12 cellular contexts compared by ENCODE assay signal in the genomic region with DNA sequence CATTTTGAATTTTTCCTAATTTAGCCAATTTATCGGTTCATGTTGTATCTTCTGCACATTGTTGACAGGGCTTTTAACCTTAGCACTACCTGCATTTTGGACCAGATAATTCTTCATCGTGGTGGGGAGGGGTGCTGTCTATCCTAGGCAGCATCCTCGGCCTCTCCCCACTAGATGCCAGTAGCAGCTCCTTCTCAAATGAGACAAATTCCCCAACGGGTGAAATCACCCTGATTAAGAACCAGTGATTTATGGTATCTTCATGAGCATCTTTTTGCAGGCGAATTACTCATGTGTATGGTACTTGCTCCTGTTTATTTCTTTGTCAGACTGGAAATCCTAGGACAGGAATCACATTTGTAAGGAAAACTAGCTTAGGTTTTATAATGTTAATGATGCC.
DNase-seq lines count a peak whose midpoint lies in the region; ATAC-seq and TF ChIP-seq lines count a peak whose summit lies in the region.
"Had no signal": no experiment of that assay in that cellular context is flagged by ENCODE, and none has a peak within 500 bp of the region (broad histone marks: within the 10 kb centered on the region; RNA-seq: fewer than 3 reads in every experiment).

No MANE protein-coding gene starts in this region.

- DNase-seq in mammary epithelial cell, result peak; percentile 16
- DNase-seq in MCF 10A (ENCODE audit: unreplicated experiment), result no peak
- DNase-seq in WTC11 (ENCODE audit: low spot score), result no peak
- peak; percentile 2 for DNase-seq in fibroblast of the aortic adventitia (ENCODE audit: low read depth)
- DNase-seq in uterus, result no peak
- DNase-seq in stimulated activated CD4-positive, alpha-beta T cell treated with anti-CD3 and anti-CD28 coated beads, Interleukin-2, amount 100 ng/mL, for 48 hours, result no peak
- DNase-seq in activated CD8-positive, alpha-beta memory T cell treated with anti-CD3 and anti-CD28 coated beads, Interleukin-2, amount 50 U/mL, for 48 hours, result no peak
- no peak for DNase-seq in lower lobe of right lung
- DNase-seq: activated naive CD4-positive, alpha-beta T cell treated with anti-CD3 and anti-CD28 coated beads, Interleukin-2, amount 10 ng/mL, durations not matched to agents 7 days and 5 days; DMS53; NCI-H2029; SJCRH30 had no signal

- intact Hi-C loops in mammary epithelial cell (cut with micrococcal nuclease) (no loop called here), MCF 10A (cut with micrococcal nuclease) (loop anchor here (10.0 kb wide), 1 partner anchor 130 kb away; no protein-coding TSS in a partner anchor), uterus (cut with DNase I; ENCODE audit: low total_unique reads) (no loop called here), lower lobe of right lung (cut with DNase I) (no loop called here)

- H3K9me3 Mint-ChIP-seq in MCF 10A (ENCODE audit: unreplicated experiment), result no peaks in the 10 kb centered on the region
- no peaks in the 10 kb centered on the region for H3K9me3 Mint-ChIP-seq in WTC11
- H3K9me3 Mint-ChIP-seq: activated naive CD4-positive, alpha-beta T cell treated with anti-CD3 and anti-CD28 coated beads, Interleukin-2, amount 10 ng/mL, durations not matched to agents 7 days and 5 days had no signal

- no TSS peak for BruUV-seq in mammary epithelial cell (replicated peaks; lab: Mats Ljungman, UMichigan)
- BruUV-seq in MCF 10A (replicated peaks; lab: Mats Ljungman, UMichigan), result no TSS peak

- H3K4me1 ChIP-seq in mammary epithelial cell (ENCODE audit: insufficient read depth, low read length), result no peaks in the 10 kb centered on the region
- H3K4me1 ChIP-seq in uterus, result peaks cover 0 to 3% of the 10 kb centered on the region in 2 donors
- H3K4me1 ChIP-seq in lower lobe of right lung, result no peaks in the 10 kb centered on the region

- no peaks in the 10 kb centered on the region for H4K20me1 ChIP-seq in mammary epithelial cell (ENCODE audit: insufficient read depth, low read length)

- no peak for TF ChIP-seq POLR2A in uterus (IDR thresholded peaks at IDR 0.05)

- no peak overlapping the region for H3K9ac ChIP-seq in mammary epithelial cell (ENCODE audit: insufficient read depth, low read length)

- H3K36me3 Mint-ChIP-seq in MCF 10A (ENCODE audit: insufficient read depth, unreplicated experiment), result no peaks in the 10 kb centered on the region
- no peaks in the 10 kb centered on the region for H3K36me3 Mint-ChIP-seq in WTC11
- H3K36me3 Mint-ChIP-seq: activated naive CD4-positive, alpha-beta T cell treated with anti-CD3 and anti-CD28 coated beads, Interleukin-2, amount 10 ng/mL, durations not matched to agents 7 days and 5 days had no signal

- 71% methylated on average over 5 of the region's 5 CpGs for WGBS in mammary epithelial cell (ENCODE audit: low coverage, missing lambda C conversion rate)

- H3K4me2 ChIP-seq in mammary epithelial cell (ENCODE audit: insufficient read depth, low read depth, low read length), result no peak overlapping the region

- ATAC-seq in WTC11 (peak; percentile 34; the same call in 1 of the 2 replicates), lower lobe of right lung (no peak)

- H3K4me3 ChIP-seq in mammary epithelial cell (replicated peaks in 1 of 3; ENCODE audit: insufficient read depth in 1 of 3, low read depth in 2 of 3, low read length in 3 of 3), result no peak overlapping the region
- no peak overlapping the region for H3K4me3 ChIP-seq in fibroblast of the aortic adventitia (ENCODE audit: low read depth, low read length)
- no peak overlapping the region for H3K4me3 ChIP-seq in uterus
- H3K4me3 ChIP-seq in lower lobe of right lung, result no peak overlapping the region
- H3K4me3 ChIP-seq: SJCRH30 had no signal

- H3K27ac Mint-ChIP-seq in MCF 10A (ENCODE audit: low read depth, unreplicated experiment), result no peak overlapping the region
- no peak overlapping the region for H3K27ac Mint-ChIP-seq in WTC11
- H3K27ac Mint-ChIP-seq: activated naive CD4-positive, alpha-beta T cell treated with anti-CD3 and anti-CD28 coated beads, Interleukin-2, amount 10 ng/mL, durations not matched to agents 7 days and 5 days had no signal

- H3K27me3 ChIP-seq in mammary epithelial cell (ENCODE audit: insufficient read depth, low read length) (peaks cover 3% of the 10 kb centered on the region), uterus (no peaks in the 10 kb centered on the region), lower lobe of right lung (ENCODE audit: low read depth) (no peaks in the 10 kb centered on the region)
- H3K27me3 ChIP-seq: SJCRH30 had no signal

- no peaks in the 10 kb centered on the region for H3K36me3 ChIP-seq in mammary epithelial cell (ENCODE audit: insufficient read depth, low read length)
- no peaks in the 10 kb centered on the region for H3K36me3 ChIP-seq in uterus
- no peaks in the 10 kb centered on the region for H3K36me3 ChIP-seq in lower lobe of right lung

- CTCF ChIA-PET in mammary epithelial cell (lab: Charles Lee; ENCODE audit: low non-redundant PET), result no interaction called here
- CTCF ChIA-PET in MCF 10A (lab: Yijun Ruan, JAX), result no interaction called here
- CTCF ChIA-PET in WTC11 (lab: Charles Lee), result interaction anchor here (0.6 to 3.6 kb wide), 6 partner anchors 11 to 224 kb away, joined by 3 to 22 read pairs (median 4); no protein-coding TSS in a partner anchor

- TF ChIP-seq CTCF in mammary epithelial cell (conservative IDR thresholded peaks at IDR 0.05 in 1 of 2, IDR thresholded peaks at IDR 0.05 in 1 of 2; ENCODE audit: extremely low read depth in 1 of 2, insufficient read depth in 1 of 2, low read depth in 1 of 2, low read length in 2 of 2) (no peak), MCF 10A (IDR thresholded peaks at IDR 0.05; ENCODE audit: unreplicated experiment) (no peak), WTC11 (IDR thresholded peaks at IDR 0.05) (no peak), fibroblast of the aortic adventitia (IDR thresholded peaks at IDR 0.05; ENCODE audit: insufficient read depth, low read length) (no peak), uterus (IDR thresholded peaks at IDR 0.05) (peak in 3 of 4 experiments; percentile 28 to 42 (median 37)), lower lobe of right lung (IDR thresholded peaks at IDR 0.05) (no peak)

- POLR2A ChIA-PET in MCF 10A (lab: Yijun Ruan, JAX), result interaction anchor here (0.6 kb wide), 1 partner anchor 145 kb away, joined by 3 read pairs; no protein-coding TSS in a partner anchor
- POLR2A ChIA-PET in WTC11 (lab: Charles Lee), result interaction anchor here (0.6 kb wide), 1 partner anchor 35 kb away, joined by 4 read pairs; no protein-coding TSS in a partner anchor

- H2AFZ ChIP-seq in mammary epithelial cell (ENCODE audit: low read depth, low read length), result no peak overlapping the region

- H3K4me3 Mint-ChIP-seq in MCF 10A (ENCODE audit: unreplicated experiment) (no peak overlapping the region), WTC11 (no peak overlapping the region)
- H3K4me3 Mint-ChIP-seq: activated naive CD4-positive, alpha-beta T cell treated with anti-CD3 and anti-CD28 coated beads, Interleukin-2, amount 10 ng/mL, durations not matched to agents 7 days and 5 days had no signal

- H3K27ac ChIP-seq in mammary epithelial cell (ENCODE audit: insufficient read depth, low read depth, low read length), result no peak overlapping the region
- H3K27ac ChIP-seq in uterus, result peak overlapping the region in 1 of 2 donors; percentile 44
- no peak overlapping the region for H3K27ac ChIP-seq in lower lobe of right lung
- H3K27ac ChIP-seq: SJCRH30 had no signal

- no peaks in the 10 kb centered on the region for H3K9me3 ChIP-seq in mammary epithelial cell (replicated peaks; ENCODE audit: insufficient read depth, low read length)
- no peaks in the 10 kb centered on the region for H3K9me3 ChIP-seq in uterus
- H3K9me3 ChIP-seq in lower lobe of right lung, result no peaks in the 10 kb centered on the region
- H3K9me3 ChIP-seq: SJCRH30 had no signal

- in situ Hi-C loops in mammary epithelial cell (cut with MboI; ENCODE audit: low sequenced_read_pairs in 2 of 2), result no loop called here

- H3K4me1 Mint-ChIP-seq in MCF 10A (ENCODE audit: insufficient read depth, unreplicated experiment) (no peaks in the 10 kb centered on the region), WTC11 (peaks cover 15% of the 10 kb centered on the region)
- H3K4me1 Mint-ChIP-seq: activated naive CD4-positive, alpha-beta T cell treated with anti-CD3 and anti-CD28 coated beads, Interleukin-2, amount 10 ng/mL, durations not matched to agents 7 days and 5 days had no signal

- H3K27me3 Mint-ChIP-seq in MCF 10A (ENCODE audit: insufficient read depth, unreplicated experiment), result peaks cover 23% of the 10 kb centered on the region
- no peaks in the 10 kb centered on the region for H3K27me3 Mint-ChIP-seq in WTC11 (ENCODE audit: low read depth)

- dilution Hi-C loops in mammary epithelial cell (cut with HindIII; ENCODE audit: low sequenced_read_pairs), result no loop called here

- no peaks in the 10 kb centered on the region for H3K79me2 ChIP-seq in mammary epithelial cell (ENCODE audit: insufficient read depth, low read length)

TF ChIP-seq in WTC11, 78 proteins besides CTCF, POLR2A, EP300 and RAD21 (continues in another document):
- TF ChIP-seq ZNF396 (CRISPR knock-in tag; IDR thresholded peaks at IDR 0.05; ENCODE audit: borderline replicate concordance), result no peak
- TF ChIP-seq ZNF263 (CRISPR knock-in tag; IDR thresholded peaks at IDR 0.05; ENCODE audit: low read depth), result no peak
- TF ChIP-seq E2F5 (CRISPR knock-in tag; IDR thresholded peaks at IDR 0.05), result no peak
- TF ChIP-seq, protein P1, sequence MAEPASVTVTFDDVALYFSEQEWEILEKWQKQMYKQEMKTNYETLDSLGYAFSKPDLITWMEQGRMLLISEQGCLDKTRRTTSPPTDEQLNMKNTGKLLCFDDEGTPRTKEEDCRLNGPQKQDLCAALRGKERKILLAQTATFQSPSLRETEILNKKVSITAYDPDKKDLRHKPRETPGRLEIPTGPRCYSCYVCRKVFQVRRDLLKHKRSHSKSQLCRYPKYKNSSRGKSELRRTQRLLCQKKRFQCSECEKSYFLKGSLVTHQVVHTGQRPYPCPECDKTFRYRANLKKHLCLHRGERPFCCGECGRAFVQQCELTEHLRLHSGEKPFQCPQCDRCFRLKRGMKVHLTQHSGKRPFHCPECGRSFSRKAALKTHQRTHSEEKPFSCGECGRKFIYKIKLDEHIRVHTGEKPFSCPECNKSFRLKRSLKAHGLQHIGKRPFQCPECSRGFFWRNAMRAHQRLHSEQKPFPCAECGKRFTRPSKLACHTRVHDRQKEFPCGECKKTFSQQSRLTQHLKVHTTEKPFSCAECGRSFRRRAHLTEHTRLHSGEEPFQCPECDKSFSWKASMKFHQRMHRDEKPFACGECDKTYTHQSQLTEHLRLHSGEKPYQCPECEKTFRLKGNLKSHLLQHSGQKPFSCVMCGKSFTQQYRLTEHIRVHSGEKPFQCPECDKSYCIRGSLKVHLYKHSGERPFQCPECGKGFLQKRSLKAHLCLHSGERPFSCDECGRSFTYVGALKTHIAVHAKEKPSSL (CRISPR knock-in tag; conservative IDR thresholded peaks at IDR 0.05), result no peak
- no peak for TF ChIP-seq HMGA2 (CRISPR knock-in tag; IDR thresholded peaks at IDR 0.05)

Comparison
In these comparisons a context has a peak if more than half of its experiments do, and no peak if none do; other contexts are left out.
1. DNase-seq: peak in mammary epithelial cell (single experiment) and fibroblast of the aortic adventitia (single experiment); none in MCF 10A (single experiment), WTC11 (single experiment), uterus (0 of 2), stimulated activated CD4-positive, alpha-beta T cell treated with anti-CD3 and anti-CD28 coated beads, Interleukin-2, amount 100 ng/mL, for 48 hours (0 of 2), activated CD8-positive, alpha-beta memory T cell treated with anti-CD3 and anti-CD28 coated beads, Interleukin-2, amount 50 U/mL, for 48 hours (single experiment) and lower lobe of right lung (single experiment).
2. CTCF ChIP-seq: peak in uterus (3 of 4); none in mammary epithelial cell (0 of 2), MCF 10A (single experiment), WTC11 (single experiment), fibroblast of the aortic adventitia (single experiment) and lower lobe of right lung (single experiment).